19 cellular contexts compared by ENCODE assay signal in genomic region chr3:172601066-172601832, GRCh38.
DNase-seq lines count a peak whose midpoint lies in the region; ATAC-seq, FAIRE-seq and TF ChIP-seq lines count a peak whose summit lies in the region.
"Had no signal": no experiment of that assay in that cellular context is flagged by ENCODE, and none has a peak within 500 bp of the region (broad histone marks: within the 10 kb centered on the region; RNA-seq: fewer than 3 reads in every experiment).

No MANE protein-coding gene starts in this region.

- DNase-seq in LoVo (ENCODE audit: low spot score), result peak; percentile 35
- DNase-seq in kidney, result no peak
- peak in 1 of 3 donors; percentile 47 for DNase-seq in mucosa of descending colon
- no peak for DNase-seq in type B pancreatic cell (ENCODE audit: extremely low spot score, unreplicated experiment)
- no peak for DNase-seq in WTC11 (ENCODE audit: low spot score)
- DNase-seq in NCI-H510A treated with DMSO at 0.1 percent for 48 hours (lab: John Stamatoyannopoulos, UW), result no peak
- DNase-seq: DMS153, EL, HFFc6, KG1, NCI-H1092, NCI-H2107, NCI-H226, NCI-H526 treated with DMSO at 0.1 percent for 48 hours had no signal

- no peaks in the 10 kb centered on the region for H3K36me3 Mint-ChIP-seq in type B pancreatic cell
- H3K36me3 Mint-ChIP-seq in WTC11, result no peaks in the 10 kb centered on the region

- peak overlapping the region; percentile 79 to 80 for H3K27ac ChIP-seq in kidney (ENCODE audit: low read depth in 2 of 2, low read length in 2 of 2)
- H3K27ac ChIP-seq: BLaER1, HL-60, RWPE1 had no signal

- H3K9me3 ChIP-seq in kidney (ENCODE audit: control insufficient read depth in 1 of 2, low read length in 2 of 2) (no peaks in the 10 kb centered on the region), mucosa of descending colon (no peaks in the 10 kb centered on the region)
- H3K9me3 ChIP-seq: BLaER1 had no signal

- H3K27me3 Mint-ChIP-seq in type B pancreatic cell, result no peaks in the 10 kb centered on the region
- no peaks in the 10 kb centered on the region for H3K27me3 Mint-ChIP-seq in WTC11 (ENCODE audit: low read depth)

- H3K9me3 Mint-ChIP-seq in type B pancreatic cell (no peaks in the 10 kb centered on the region), WTC11 (peaks cover 5% of the 10 kb centered on the region)
- H3K9me3 Mint-ChIP-seq: HFFc6 had no signal

- POLR2A ChIA-PET in WTC11 (lab: Charles Lee), result no interaction called here

- H3K4me1 ChIP-seq in kidney (ENCODE audit: control insufficient read depth in 1 of 2, insufficient read depth in 1 of 2, low read depth in 1 of 2, low read length in 2 of 2) (peaks cover 0 to 19% of the 10 kb centered on the region in 2 donors), mucosa of descending colon (ENCODE audit: low read depth) (peaks cover 6% of the 10 kb centered on the region)
- H3K4me1 ChIP-seq: BLaER1 had no signal

- intact Hi-C loops in kidney (cut with DNase I), result no loop called here
- intact Hi-C loops in mucosa of descending colon (cut with DNase I, micrococcal nuclease), result no loop called here

- ATAC-seq in mucosa of descending colon, result peak; percentile 97
- ATAC-seq in GM19397 (IDR thresholded peaks at IDR 0.05; ENCODE audit: unreplicated experiment), result no peak
- ATAC-seq in WTC11, result no peak

- H3K4me3 ChIP-seq in kidney (ENCODE audit: low read length in 2 of 2) (peak overlapping the region in 1 of 2 donors; percentile 14), mucosa of descending colon (no peak overlapping the region)
- H3K4me3 ChIP-seq: BLaER1 had no signal

- H3K36me3 ChIP-seq in kidney (ENCODE audit: control insufficient read depth in 1 of 2, insufficient read depth in 2 of 2, low read length in 2 of 2), result no peaks in the 10 kb centered on the region
- H3K36me3 ChIP-seq in mucosa of descending colon (ENCODE audit: low read depth), result no peaks in the 10 kb centered on the region
- H3K36me3 ChIP-seq: BLaER1 had no signal

- FAIRE-seq in kidney (lab: Jason Lieb, UNC), result no peak
- FAIRE-seq: H1 had no signal

- H3K4me3 Mint-ChIP-seq in type B pancreatic cell, result no peak overlapping the region
- no peak overlapping the region for H3K4me3 Mint-ChIP-seq in WTC11
- H3K4me3 Mint-ChIP-seq: HFFc6 had no signal

- CTCF ChIA-PET in WTC11 (lab: Charles Lee), result interaction anchor here (0.6 kb wide), 1 partner anchor 8 kb away, joined by 3 read pairs; no protein-coding TSS in a partner anchor

- TF ChIP-seq CTCF in kidney (IDR thresholded peaks at IDR 0.05; ENCODE audit: borderline replicate concordance, extremely low read depth, insufficient read depth) (no peak), mucosa of descending colon (IDR thresholded peaks at IDR 0.05) (no peak), type B pancreatic cell (conservative IDR thresholded peaks at IDR 0.05) (no peak), WTC11 (IDR thresholded peaks at IDR 0.05) (no peak)

- peak overlapping the region in 1 of 2 donors; percentile 12 for H3K9ac ChIP-seq in kidney (ENCODE audit: low read length in 2 of 2)
- H3K9ac ChIP-seq: BLaER1 had no signal

- H3K4me1 Mint-ChIP-seq in type B pancreatic cell (ENCODE audit: unreplicated experiment) (peaks cover 6% of the 10 kb centered on the region), WTC11 (peaks cover 2% of the 10 kb centered on the region; the same call in 1 of the 2 replicates)

- H3K27ac Mint-ChIP-seq in type B pancreatic cell, result peak overlapping the region; percentile 35
- H3K27ac Mint-ChIP-seq in WTC11, result no peak overlapping the region
- H3K27ac Mint-ChIP-seq: HFFc6 had no signal

TF ChIP-seq in WTC11, 78 proteins besides CTCF, POLR2A, EP300 and RAD21:
- TF ChIP-seq E2F1 (CRISPR knock-in tag; IDR thresholded peaks at IDR 0.05) (no peak), NR1H2 (CRISPR knock-in tag; IDR thresholded peaks at IDR 0.05) (no peak), ZNF416 (CRISPR knock-in tag; IDR thresholded peaks at IDR 0.05) (no peak), CREM (CRISPR knock-in tag; IDR thresholded peaks at IDR 0.05) (no peak), ZSCAN18 (CRISPR knock-in tag; IDR thresholded peaks at IDR 0.05) (no peak), NFE2L1 (CRISPR knock-in tag; IDR thresholded peaks at IDR 0.05) (no peak), ATF6 (CRISPR knock-in tag; IDR thresholded peaks at IDR 0.05) (no peak)
